In the genomic region with DNA sequence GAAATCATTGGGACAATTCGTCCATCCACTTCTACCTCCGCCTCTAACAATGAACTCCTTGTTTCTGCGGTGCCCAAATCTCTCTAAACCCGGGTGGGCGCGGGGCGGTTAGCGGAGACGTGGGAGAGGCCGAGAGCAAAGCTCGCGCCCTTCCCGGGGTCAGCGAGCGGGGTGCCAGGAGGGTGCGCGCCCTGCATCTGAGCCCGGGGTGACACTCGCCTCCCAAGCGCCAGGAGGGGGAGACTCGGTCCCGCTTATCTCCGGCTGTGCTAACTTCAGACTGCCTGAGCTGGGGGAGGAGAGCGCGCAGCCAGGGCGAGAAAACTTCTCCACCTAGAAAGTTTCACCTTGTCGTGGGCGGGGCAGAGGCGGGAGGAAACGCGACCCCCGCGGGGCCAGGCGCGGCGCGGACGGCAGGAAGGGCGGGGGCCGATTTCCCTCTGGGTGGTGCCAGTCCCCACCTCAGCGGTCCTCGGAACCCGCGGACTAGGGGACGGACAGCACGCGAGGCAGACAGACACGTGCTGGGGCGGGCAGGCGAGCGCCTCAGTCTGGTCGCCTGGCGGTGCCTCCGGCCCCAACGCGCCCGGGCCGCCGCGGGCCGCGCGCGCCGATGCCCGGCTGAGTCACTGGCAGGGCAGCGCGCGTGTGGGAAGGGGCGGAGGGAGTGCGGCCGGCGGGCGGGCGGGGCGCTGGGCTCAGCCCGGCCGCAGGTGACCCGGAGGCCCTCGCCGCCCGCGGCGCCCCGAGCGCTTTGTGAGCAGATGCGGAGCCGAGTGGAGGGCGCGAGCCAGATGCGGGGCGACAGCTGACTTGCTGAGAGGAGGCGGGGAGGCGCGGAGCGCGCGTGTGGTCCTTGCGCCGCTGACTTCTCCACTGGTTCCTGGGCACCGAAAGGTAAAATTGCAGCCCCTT, we compare ENCODE assay signal across 8 cellular contexts. TPM values are rescaled to one million over a fixed set of nuclear protein-coding genes. Genes with fewer than 3 reads are reported as not detected.
DNase-seq lines count a peak whose midpoint lies in the region; ATAC-seq and TF ChIP-seq lines count a peak whose summit lies in the region.

A gene (plus strand): TSS at position 516 of the 915 bp plus-strand sequence. CDS start 26,889 bp downstream, outside the sequence.

- DNase-seq in DMS79 (lab: John Stamatoyannopoulos, UW) (peak; percentile 57), HL-60 (ENCODE audit: low read depth in 1 of 2, low spot score in 1 of 2) (peak in 1 of 2 experiments; percentile 25), Peyer's patch (peak; percentile 25 to 90 (median 88)), astrocyte of the hippocampus (ENCODE audit: low read depth, low spot score) (peak; percentile 94), hepatocyte (ENCODE audit: low spot score) (peak; percentile 90), T-helper 9 cell (no peak)

- H3K27ac ChIP-seq in HL-60 (replicated peaks), result no peak within 1 kb of the TSS
- H3K27ac ChIP-seq in Peyer's patch, result peak within 1 kb of the TSS in 3 of 4 donors; percentile 59 to 91 (median 89)
- peak within 1 kb of the TSS; percentile 92 for H3K27ac ChIP-seq in hepatocyte
- H3K27ac ChIP-seq in rectal smooth muscle tissue (ENCODE audit: low read depth, low read length), result peak within 1 kb of the TSS; percentile 57

- TF ChIP-seq POLR2A in Peyer's patch (IDR thresholded peaks at IDR 0.05), result peak; percentile 8 to 41

- ATAC-seq in GM21381 (IDR thresholded peaks at IDR 0.05; ENCODE audit: unreplicated experiment), result peak; percentile 82

- H3K4me2 ChIP-seq in hepatocyte, result peak within 1 kb of the TSS; percentile 90

- peak within 1 kb of the TSS; percentile 97 for H2AFZ ChIP-seq in hepatocyte

- no peaks in the 10 kb centered on the region for H3K9me2 ChIP-seq in hepatocyte (replicated peaks; ENCODE audit: insufficient read depth)

- H4K20me1 ChIP-seq in hepatocyte (ENCODE audit: insufficient read depth, poor library complexity, severe bottlenecking), result no peaks in the 10 kb centered on the region

- no peaks in the 10 kb centered on the region for H3K9me3 ChIP-seq in Peyer's patch
- H3K9me3 ChIP-seq in hepatocyte (ENCODE audit: low read depth), result no peaks in the 10 kb centered on the region

- peak within 1 kb of the TSS; percentile 2 for H3K9ac ChIP-seq in rectal smooth muscle tissue (ENCODE audit: low read length)

- H3K27me3 ChIP-seq in HL-60 (ENCODE audit: insufficient read depth, poor library complexity, severe bottlenecking) (peaks cover 21% of the 10 kb centered on the region), Peyer's patch (no peaks in the 10 kb centered on the region), hepatocyte (no peaks in the 10 kb centered on the region), rectal smooth muscle tissue (ENCODE audit: control insufficient read depth, insufficient read depth, low read length) (no peaks in the 10 kb centered on the region)

- peaks cover 38% of the 10 kb centered on the region for H3K79me2 ChIP-seq in hepatocyte

- H3K4me1 ChIP-seq in Peyer's patch (peaks cover 0 to 9% (median 0%) of the 10 kb centered on the region in 4 donors), hepatocyte (ENCODE audit: insufficient read depth) (no peaks in the 10 kb centered on the region), rectal smooth muscle tissue (ENCODE audit: control insufficient read depth, insufficient read depth, low read length) (no peaks in the 10 kb centered on the region)

- WGBS in hepatocyte (ENCODE audit: low lambda C conversion rate, missing lambda C conversion rate), result under 1% methylated on average over 56 of the region's 101 CpGs

- TF ChIP-seq CTCF in HL-60 (IDR thresholded peaks at IDR 0.05; ENCODE audit: insufficient read depth, low read length) (no peak), Peyer's patch (IDR thresholded peaks at IDR 0.05) (peak in 4 of 6 experiments; percentile 44 to 81 (median 74)), hepatocyte (IDR thresholded peaks at IDR 0.05; ENCODE audit: poor library complexity) (peak; percentile 73)

- H3K36me3 ChIP-seq in Peyer's patch, result no peaks in the 10 kb centered on the region
- no peaks in the 10 kb centered on the region for H3K36me3 ChIP-seq in hepatocyte (replicated peaks; ENCODE audit: insufficient read depth, low read depth)
- H3K36me3 ChIP-seq in rectal smooth muscle tissue (ENCODE audit: control insufficient read depth, insufficient read depth, low read length), result no peaks in the 10 kb centered on the region

- peak within 1 kb of the TSS; percentile 38 for H3K4me3 ChIP-seq in HL-60 (replicated peaks; ENCODE audit: insufficient read depth, low read length)
- H3K4me3 ChIP-seq in Peyer's patch, result peak within 1 kb of the TSS; percentile 38 to 77 (median 60)
- H3K4me3 ChIP-seq in hepatocyte, result peak within 1 kb of the TSS; percentile 91
- H3K4me3 ChIP-seq in rectal smooth muscle tissue (ENCODE audit: low read length), result peak within 1 kb of the TSS; percentile 81

RNA-seq across cellular contexts. Expression of the gene that starts here (rescaled TPM):
- total RNA-seq in Peyer's patch (10 to 100 TPM in 3 of 4 donors, 1 to 10 TPM in 1; 2.5 to 34.0 (median 23.6) TPM), hepatocyte (29.3 and 35.7 TPM in 2 replicates)
- polyA plus RNA-seq in hepatocyte, result 6.5 and 12.7 TPM in 2 replicates

Comparison
In these comparisons a context has a peak if more than half of its experiments do, and no peak if none do; other contexts are left out.
1. H3K4me3 ChIP-seq: peak in every context shown above with its lines; median percentile 91 in hepatocyte; 81 in rectal smooth muscle tissue; 60 in Peyer's patch; 38 in HL-60.